Comparison of ENCODE assay signal across 18 cellular contexts in genomic region chr7:157627033-157627432, GRCh38.
DNase-seq lines count a peak whose midpoint lies in the region; ATAC-seq and TF ChIP-seq lines count a peak whose summit lies in the region.
"Had no signal": no experiment of that assay in that cellular context is flagged by ENCODE, and none has a peak within 500 bp of the region (broad histone marks: within the 10 kb centered on the region; RNA-seq: fewer than 3 reads in every experiment).

No MANE protein-coding gene starts in this region.

- CTCF ChIA-PET in T-cell (lab: Charles Lee) = interaction anchor here in 1 of 2 donors (0.8 to 1.2 kb wide), 2 partner anchors 12 to 14 kb away, joined by 3 to 5 read pairs; no protein-coding TSS in a partner anchor

- no peaks in the 10 kb centered on the region for H3K79me2 ChIP-seq in osteoblast (ENCODE audit: insufficient read depth, low read length)

- no peaks in the 10 kb centered on the region for H3K27me3 ChIP-seq in osteoblast (ENCODE audit: insufficient read depth, low read length)

- H2AFZ ChIP-seq in osteoblast (ENCODE audit: low read length) = no peak overlapping the region
- H2AFZ ChIP-seq: PC-9 had no signal

- POLR2A ChIA-PET in T-cell (lab: Charles Lee) = interaction anchor here (0.6 to 1.4 kb wide), 4 partner anchors 9 to 1086 kb away, joined by 3 to 4 read pairs (median 4); no protein-coding TSS in a partner anchor

- no peak overlapping the region for H3K27ac ChIP-seq in osteoblast (ENCODE audit: low read depth, low read length)
- H3K27ac ChIP-seq: 22Rv1, C4-2B, PC-9 had no signal

- no peaks in the 10 kb centered on the region for H3K4me1 ChIP-seq in osteoblast (ENCODE audit: insufficient read depth, low read length)

- DNase-seq in T-helper 2 cell treated with Interferon-gamma antibody and Interleukin-4, amounts not matched to agents 5 μg/mL and 100 μg/mL, for 36 hours (ENCODE audit: low spot score) = no peak
- DNase-seq in T-helper 2 cell (no peak), T-cell (no peak), osteoblast (ENCODE audit: insufficient read length, low spot score, missing footprints) (peak; percentile 53)
- DNase-seq in activated naive CD4-positive, alpha-beta T cell treated with Interleukin-2 at 50 U/mL for 16 hours = no peak
- no peak for DNase-seq in stimulated activated CD4-positive, alpha-beta T cell treated with anti-CD3 and anti-CD28 coated beads, Interleukin-4, amount 100 ng/mL, for 24 hours
- DNase-seq: DMS79, HCEC 1CT, Karpas-422, NCI-H1105 treated with DMSO at 0.1 percent for 48 hours, NCI-H1930, NCI-H2171, NCI-H774, PC-9 had no signal

- no peaks in the 10 kb centered on the region for H4K20me1 ChIP-seq in osteoblast (ENCODE audit: insufficient read depth, low read length)

- no peaks in the 10 kb centered on the region for H3K36me3 ChIP-seq in osteoblast (ENCODE audit: insufficient read depth, low read length)

- no peak overlapping the region for H3K27ac Mint-ChIP-seq in T-helper 2 cell treated with Interferon-gamma antibody and Interleukin-4, amounts not matched to agents 5 μg/mL and 100 μg/mL, for 36 hours
- no peak overlapping the region for H3K27ac Mint-ChIP-seq in activated naive CD4-positive, alpha-beta T cell treated with anti-CD3 and anti-CD28 coated beads, Interleukin-2, amount 50 U/mL, for 24 hours
- H3K27ac Mint-ChIP-seq in T-cell = peak overlapping the region; percentile 67 to 83

- TF ChIP-seq CTCF in osteoblast (IDR thresholded peaks at IDR 0.05; ENCODE audit: extremely low read depth, low read depth, low read length) = no peak

- H3K9me3 Mint-ChIP-seq in T-helper 2 cell treated with Interferon-gamma antibody and Interleukin-4, amounts not matched to agents 5 μg/mL and 100 μg/mL, for 36 hours = no peaks in the 10 kb centered on the region
- H3K9me3 Mint-ChIP-seq in activated naive CD4-positive, alpha-beta T cell treated with anti-CD3 and anti-CD28 coated beads, Interleukin-2, amount 50 U/mL, for 24 hours = no peaks in the 10 kb centered on the region
- H3K9me3 Mint-ChIP-seq in T-cell = no peaks in the 10 kb centered on the region

- H3K9me3 ChIP-seq in osteoblast (ENCODE audit: low read depth, low read length) = no peaks in the 10 kb centered on the region

- ATAC-seq in T-cell (replicated peaks in 1 of 4) (no peak), GM19455 (IDR thresholded peaks at IDR 0.05; ENCODE audit: unreplicated experiment) (no peak)

- H3K4me3 ChIP-seq in osteoblast (ENCODE audit: insufficient read depth, low read length) = no peak overlapping the region
- H3K4me3 ChIP-seq: PC-9 had no signal

- H3K4me3 Mint-ChIP-seq in T-helper 2 cell treated with Interferon-gamma antibody and Interleukin-4, amounts not matched to agents 5 μg/mL and 100 μg/mL, for 36 hours = peak overlapping the region; percentile 33
- H3K4me3 Mint-ChIP-seq in activated naive CD4-positive, alpha-beta T cell treated with anti-CD3 and anti-CD28 coated beads, Interleukin-2, amount 50 U/mL, for 24 hours = peak overlapping the region; percentile 76
- peak overlapping the region in 2 of 3 donors; percentile 37 to 54 for H3K4me3 Mint-ChIP-seq in T-cell

- peaks cover 23% of the 10 kb centered on the region for H3K4me1 Mint-ChIP-seq in T-helper 2 cell treated with Interferon-gamma antibody and Interleukin-4, amounts not matched to agents 5 μg/mL and 100 μg/mL, for 36 hours (ENCODE audit: low read depth)
- peaks cover 73% of the 10 kb centered on the region for H3K4me1 Mint-ChIP-seq in activated naive CD4-positive, alpha-beta T cell treated with anti-CD3 and anti-CD28 coated beads, Interleukin-2, amount 50 U/mL, for 24 hours
- H3K4me1 Mint-ChIP-seq in T-cell = peaks cover 64 to 70% (median 67%) of the 10 kb centered on the region in 3 donors

- H3K4me2 ChIP-seq in osteoblast (ENCODE audit: insufficient read depth, low read length) = no peak overlapping the region
- H3K4me2 ChIP-seq: PC-9 had no signal

- peaks cover 29% of the 10 kb centered on the region for H3K27me3 Mint-ChIP-seq in T-helper 2 cell treated with Interferon-gamma antibody and Interleukin-4, amounts not matched to agents 5 μg/mL and 100 μg/mL, for 36 hours (ENCODE audit: low read depth)
- peaks cover 2% of the 10 kb centered on the region for H3K27me3 Mint-ChIP-seq in activated naive CD4-positive, alpha-beta T cell treated with anti-CD3 and anti-CD28 coated beads, Interleukin-2, amount 50 U/mL, for 24 hours
- peaks cover 0 to 15% of the 10 kb centered on the region in 2 donors for H3K27me3 Mint-ChIP-seq in T-cell

- H3K36me3 Mint-ChIP-seq in T-helper 2 cell treated with Interferon-gamma antibody and Interleukin-4, amounts not matched to agents 5 μg/mL and 100 μg/mL, for 36 hours (ENCODE audit: low read depth) = no peaks in the 10 kb centered on the region
- no peaks in the 10 kb centered on the region for H3K36me3 Mint-ChIP-seq in activated naive CD4-positive, alpha-beta T cell treated with anti-CD3 and anti-CD28 coated beads, Interleukin-2, amount 50 U/mL, for 24 hours
- no peaks in the 10 kb centered on the region for H3K36me3 Mint-ChIP-seq in T-cell

Comparison
In these comparisons a context has a peak if more than half of its experiments do, and no peak if none do; other contexts are left out.
1. H3K27ac Mint-ChIP-seq: peak in T-cell (2 of 2); none in T-helper 2 cell treated with Interferon-gamma antibody and Interleukin-4, amounts not matched to agents 5 μg/mL and 100 μg/mL, for 36 hours (single experiment) and activated naive CD4-positive, alpha-beta T cell treated with anti-CD3 and anti-CD28 coated beads, Interleukin-2, amount 50 U/mL, for 24 hours (single experiment).
2. Peak in every context shown above with its lines, with median percentiles within 50 percentile points of each other: H3K4me3 Mint-ChIP-seq.